Comparison of ENCODE assay signal across 18 cellular contexts in genomic region chr1:90274376-90274775, GRCh38.
"Had no signal": no experiment of that assay in that cellular context is flagged by ENCODE, and none has a peak within 500 bp of the region (broad histone marks: within the 10 kb centered on the region; RNA-seq: fewer than 3 reads in every experiment).

No MANE protein-coding gene starts in this region.

- H3K4me1 ChIP-seq: breast epithelium, testis had no signal

- H3K36me3 Mint-ChIP-seq: activated naive CD8-positive, alpha-beta T cell treated with anti-CD3 and anti-CD28 coated beads for 36 hours; natural killer cell treated with Interleukin-12 subunit alpha and Interleukin-12 subunit beta and Interleukin-15 and Interleukin-18, amount 100 ng/mL, for 72 hours; stimulated activated naive B cell treated with anti-CD40 and anti-IgM and Interleukin-4, amounts not matched to agents 10 μg/mL and 1 μg/mL and 100 μg/mL, for 72 hours had no signal

- H3K27me3 Mint-ChIP-seq: activated naive CD8-positive, alpha-beta T cell treated with anti-CD3 and anti-CD28 coated beads for 36 hours; progenitor cell of endocrine pancreas; stimulated activated naive B cell treated with anti-CD40 and anti-IgM and Interleukin-4, amounts not matched to agents 10 μg/mL and 1 μg/mL and 100 μg/mL, for 72 hours had no signal

- H3K27me3 ChIP-seq: breast epithelium, testis had no signal

- H3K4me3 Mint-ChIP-seq: activated naive CD8-positive, alpha-beta T cell treated with anti-CD3 and anti-CD28 coated beads for 36 hours; natural killer cell treated with Interleukin-12 subunit alpha and Interleukin-12 subunit beta and Interleukin-15 and Interleukin-18, amount 100 ng/mL, for 72 hours; stimulated activated naive B cell treated with anti-CD40 and anti-IgM and Interleukin-4, amounts not matched to agents 10 μg/mL and 1 μg/mL and 100 μg/mL, for 72 hours; WTC11 had no signal

- H3K36me3 ChIP-seq: breast epithelium had no signal

- H3K4me1 Mint-ChIP-seq: activated naive CD8-positive, alpha-beta T cell treated with anti-CD3 and anti-CD28 coated beads for 36 hours; stimulated activated naive B cell treated with anti-CD40 and anti-IgM and Interleukin-4, amounts not matched to agents 10 μg/mL and 1 μg/mL and 100 μg/mL, for 72 hours had no signal

- H3K27ac Mint-ChIP-seq: activated naive CD8-positive, alpha-beta T cell treated with anti-CD3 and anti-CD28 coated beads for 36 hours; natural killer cell treated with Interleukin-12 subunit alpha and Interleukin-12 subunit beta and Interleukin-15 and Interleukin-18, amount 100 ng/mL, for 72 hours; progenitor cell of endocrine pancreas; stimulated activated naive B cell treated with anti-CD40 and anti-IgM and Interleukin-4, amounts not matched to agents 10 μg/mL and 1 μg/mL and 100 μg/mL, for 72 hours had no signal

- H3K4me3 ChIP-seq: breast epithelium, coronary artery, lung, testis had no signal

- FAIRE-seq: kidney had no signal

- H3K9me3 ChIP-seq: breast epithelium, testis had no signal

- H3K27ac ChIP-seq: breast epithelium, coronary artery, testis had no signal

- DNase-seq: activated naive CD4-positive, alpha-beta T cell treated with Interleukin-2 at 50 U/mL for 16 hours; activated naive CD8-positive, alpha-beta T cell treated with anti-CD3 and anti-CD28 coated beads for 36 hours; activated T-cell treated with anti-CD3 and anti-CD28 coated beads, Interleukin-2, amount 50 U/mL, for 1 hour; cerebellar nuclear complex; kidney; midbrain; retina; stimulated activated CD4-positive, alpha-beta T cell treated with anti-CD3 and anti-CD28 coated beads, Interleukin-2, amount 100 ng/mL, for 48 hours; stimulated activated CD8-positive, alpha-beta memory T cell treated with anti-CD3 and anti-CD28 coated beads, Interleukin-4, amount 100 ng/mL, for 48 hours; stimulated activated naive B cell treated with anti-CD40 and anti-IgM and Interleukin-4, amounts not matched to agents 10 μg/mL and 1 μg/mL and 100 μg/mL, for 72 hours; T-helper 9 cell; testis had no signal

- ATAC-seq: natural killer cell treated with Interleukin-12 subunit alpha and Interleukin-12 subunit beta and Interleukin-15 and Interleukin-18, amount 100 ng/mL, for 72 hours; stimulated activated naive B cell treated with anti-CD40 and anti-IgM and Interleukin-4, amounts not matched to agents 10 μg/mL and 1 μg/mL and 100 μg/mL, for 72 hours had no signal
